ENCODE assay signal across 16 cellular contexts in the genomic region with DNA sequence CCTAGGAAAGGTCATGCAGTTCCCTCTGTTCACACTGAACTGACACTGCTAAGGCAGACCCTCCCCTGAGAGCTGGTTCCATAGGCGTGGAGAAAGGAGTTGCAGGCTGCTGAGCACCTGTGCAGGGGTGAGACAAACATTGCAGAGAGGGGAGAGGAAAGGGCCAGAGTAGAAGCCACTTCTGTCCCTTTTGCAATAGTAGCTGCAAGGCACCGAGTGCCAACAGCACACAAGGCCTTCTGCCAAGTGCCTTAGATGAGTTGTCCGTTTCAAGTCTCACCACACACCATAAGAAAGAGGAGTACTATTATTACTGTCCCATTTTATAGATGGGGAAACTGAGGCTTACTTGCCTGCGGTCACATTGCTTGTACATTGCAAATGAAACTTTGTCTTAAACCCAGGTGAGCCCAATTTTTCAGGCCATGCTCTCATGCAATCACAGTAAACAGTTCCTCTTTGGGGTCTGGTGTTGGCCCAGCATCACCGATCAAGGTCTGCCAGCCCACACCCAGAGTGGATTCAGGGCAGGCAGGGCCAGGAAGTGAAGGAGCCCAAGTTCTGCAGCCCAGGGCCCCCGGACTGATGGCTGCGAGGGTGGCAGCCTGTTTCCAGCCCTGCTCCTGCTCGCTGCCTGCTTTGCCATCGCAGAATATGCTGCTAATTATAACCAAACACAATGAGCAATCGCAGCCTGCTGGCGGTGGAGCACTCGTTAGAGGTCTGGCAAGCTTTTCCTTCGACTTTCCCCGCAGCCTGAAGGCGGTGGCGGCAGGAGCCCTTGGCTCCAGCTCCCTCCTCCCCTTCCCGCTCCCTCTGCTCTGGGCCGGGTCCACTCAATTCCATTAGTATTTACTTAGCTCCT. TPM values are rescaled to one million over a fixed set of nuclear protein-coding genes. Genes with fewer than 3 reads are reported as not detected.
A peak's percentile ranks its signal among the peaks of the same experiment; 100 is the strongest.
DNase-seq lines count a peak whose midpoint lies in the region; ATAC-seq and TF ChIP-seq lines count a peak whose summit lies in the region.
"Had no signal": no experiment of that assay in that cellular context is flagged by ENCODE, and none has a peak within 500 bp of the region (broad histone marks: within the 10 kb centered on the region; RNA-seq: fewer than 3 reads in every experiment).

No MANE protein-coding gene starts in this region.

- H3K4me1 ChIP-seq in ascending aorta: no peaks in the 10 kb centered on the region

- intact Hi-C loops in left ventricle myocardium superior (cut with micrococcal nuclease): no loop called here
- intact Hi-C loops in ascending aorta (cut with DNase I): no loop called here

- no peaks in the 10 kb centered on the region for H3K36me3 ChIP-seq in ascending aorta

- no peak overlapping the region for H3K27ac ChIP-seq in ascending aorta
- H3K27ac ChIP-seq: KMS-11 had no signal

- H3K27me3 ChIP-seq in ascending aorta: no peaks in the 10 kb centered on the region

- DNase-seq in NCI-H146 (lab: John Stamatoyannopoulos, UW) (peak; percentile 6), NCI-H146 treated with DMSO at 0.1 percent for 48 hours (lab: John Stamatoyannopoulos, UW; ENCODE audit: unreplicated experiment) (no peak), anterior cingulate cortex (lab: John Stamatoyannopoulos, UW) (peak in 48 of 58 donors; percentile 1 to 79 (median 41)), left ventricle myocardium superior (peak; percentile 51), putamen (ENCODE audit: low spot score) (peak; percentile 30), NOMO-1 treated with DMSO at 0.1 percent for 48 hours (lab: John Stamatoyannopoulos, UW; ENCODE audit: unreplicated experiment) (no peak), ascending aorta (ENCODE audit: low spot score in 2 of 2) (no peak)
- DNase-seq: 8988T; activated CD4-positive, alpha-beta T cell treated with anti-CD3 and anti-CD28 coated beads, Interleukin-2, amount 50 U/mL, for 1 hour; DMS53; effector memory CD8-positive, alpha-beta T cell; natural killer cell; NCI-H510A treated with DMSO at 0.1 percent for 48 hours; stimulated activated naive CD8-positive, alpha-beta T cell treated with anti-CD3 and anti-CD28 coated beads, Interleukin-15, amount 100 ng/mL, for 72 hours had no signal

- ATAC-seq in left ventricle myocardium superior (peak; percentile 96), GM21423 (IDR thresholded peaks at IDR 0.05; ENCODE audit: unreplicated experiment) (no peak)
- ATAC-seq: effector memory CD8-positive, alpha-beta T cell; natural killer cell; stimulated activated naive CD8-positive, alpha-beta T cell treated with anti-CD3 and anti-CD28 coated beads, Interleukin-15, amount 100 ng/mL, for 72 hours had no signal

- no peak overlapping the region for H3K4me3 ChIP-seq in ascending aorta

- TF ChIP-seq CTCF in ascending aorta (IDR thresholded peaks at IDR 0.05): no peak

- H3K9me3 ChIP-seq in ascending aorta: no peaks in the 10 kb centered on the region

RNA-seq across cellular contexts. Expression of a gene that starts 36.8 kb away (rescaled TPM):
- 80.5 TPM for total RNA-seq in left ventricle myocardium superior
- 15.3 TPM for total RNA-seq in ascending aorta

RNA-seq across cellular contexts. Expression of a gene that starts 39.4 kb away (rescaled TPM):
- total RNA-seq in left ventricle myocardium superior (98.1 TPM), ascending aorta (89.4 TPM)

RNA-seq across cellular contexts. Expression of a gene that starts 58.4 kb away (rescaled TPM):
- total RNA-seq in left ventricle myocardium superior (77.6 TPM), ascending aorta (47.4 TPM)

Comparison
In these comparisons a context has a peak if more than half of its experiments do, and no peak if none do; other contexts are left out.
1. DNase-seq: peak in NCI-H146 (single experiment), anterior cingulate cortex (48 of 58), left ventricle myocardium superior (single experiment) and putamen (single experiment); none in NCI-H146 treated with DMSO at 0.1 percent for 48 hours (single experiment), NOMO-1 treated with DMSO at 0.1 percent for 48 hours (single experiment) and ascending aorta (0 of 2).